In the genomic region with DNA sequence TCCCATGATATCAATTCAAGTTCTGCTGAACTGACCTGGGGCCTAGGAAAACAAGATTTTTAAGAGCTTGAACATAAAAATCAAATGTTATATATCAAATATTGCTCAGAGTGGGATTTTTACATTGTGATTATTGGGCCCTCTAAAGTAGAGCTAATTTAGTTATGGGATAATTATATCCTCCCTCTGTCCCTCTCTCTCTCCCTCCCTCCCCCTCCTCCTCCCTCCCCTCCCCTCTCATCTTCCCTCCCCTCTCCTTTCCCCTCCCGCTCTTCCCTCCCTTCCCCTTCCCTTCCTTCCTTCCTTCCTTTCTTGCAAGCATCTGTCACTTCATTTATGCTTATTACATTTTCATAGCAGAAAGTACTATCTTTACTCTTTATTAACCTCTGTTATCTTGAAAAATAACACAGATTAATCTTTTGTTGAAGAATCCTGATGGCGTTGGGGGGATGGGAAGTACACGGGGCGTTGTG, we compare ENCODE assay signal across 1 cellular context.
TF ChIP-seq lines count a peak whose summit lies in the region.

No MANE protein-coding gene starts in this region.

TF ChIP-seq in HepG2, 621 proteins besides CTCF, POLR2A, EP300 and RAD21:
- no peak for TF ChIP-seq FOXA3 (CRISPR knock-in tag; IDR thresholded peaks at IDR 0.05)
- TF ChIP-seq ZNF709 (CRISPR knock-in tag; IDR thresholded peaks at IDR 0.05), result no peak
- no peak for TF ChIP-seq ZNF883 (CRISPR knock-in tag; IDR thresholded peaks at IDR 0.05; ENCODE audit: not compliant biosample characterization)
- TF ChIP-seq BHLHE40 (IDR thresholded peaks at IDR 0.05; ENCODE audit: low read length), result no peak
- no peak for TF ChIP-seq ZNF251 (CRISPR knock-in tag; IDR thresholded peaks at IDR 0.05)
- peak; percentile 90 for TF ChIP-seq HNRNPK (IDR thresholded peaks at IDR 0.05; ENCODE audit: low read depth, low read length, poor library complexity, severe bottlenecking)
- TF ChIP-seq EHMT2 (IDR thresholded peaks at IDR 0.05; ENCODE audit: borderline replicate concordance, low read depth, low read length), result no peak
